In the genomic region with DNA sequence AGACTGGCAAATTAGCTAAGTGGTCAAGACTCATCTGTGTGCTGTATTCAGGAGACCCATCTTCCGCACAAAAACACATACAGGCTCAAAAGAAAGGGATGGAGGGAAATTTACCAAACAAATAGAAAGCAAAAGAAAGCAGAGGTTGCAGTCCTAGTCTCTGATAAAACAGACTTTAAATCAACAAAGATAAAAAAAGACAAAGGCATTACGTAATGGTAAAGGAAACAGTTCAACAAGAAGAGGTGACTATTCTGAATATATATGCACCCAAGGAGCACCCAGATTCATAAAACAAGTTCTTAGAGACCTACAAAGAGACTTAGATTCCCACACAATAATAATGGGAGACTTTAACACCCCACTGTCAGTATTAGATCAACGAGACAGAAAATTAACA, we compare ENCODE assay signal across 2 cellular contexts. TPM values are rescaled to one million over a fixed set of nuclear protein-coding genes. Genes with fewer than 3 reads are reported as not detected.
"Had no signal": no experiment of that assay in that cellular context is flagged by ENCODE, and none has a peak within 500 bp of the region (broad histone marks: within the 10 kb centered on the region; RNA-seq: fewer than 3 reads in every experiment).

No MANE protein-coding gene starts in this region.

RNA-seq across cellular contexts. Expression of a gene that starts 48.8 kb away (rescaled TPM):
- total RNA-seq: myocyte, smooth muscle cell had no signal
- polyA plus RNA-seq: smooth muscle cell had no signal
